17 cellular contexts compared by ENCODE assay signal in genomic region chr1:173149887-173150286, GRCh38. TPM values are rescaled to one million over a fixed set of nuclear protein-coding genes. Genes with fewer than 3 reads are reported as not detected.
DNase-seq lines count a peak whose midpoint lies in the region; ATAC-seq and TF ChIP-seq lines count a peak whose summit lies in the region.
"Had no signal": no experiment of that assay in that cellular context is flagged by ENCODE, and none has a peak within 500 bp of the region (broad histone marks: within the 10 kb centered on the region; RNA-seq: fewer than 3 reads in every experiment).

No MANE protein-coding gene starts in this region.

- no peak for TF ChIP-seq RAD21 in liver (IDR thresholded peaks at IDR 0.05)

- H3K27ac ChIP-seq in liver (ENCODE audit: low read depth in 1 of 2, low read length in 2 of 2) (no peak overlapping the region), uterus (no peak overlapping the region)
- H3K27ac ChIP-seq: esophagus muscularis mucosa had no signal

- no peak overlapping the region for H3K4me3 ChIP-seq in AG10803 (ENCODE audit: low read length)
- no peak overlapping the region for H3K4me3 ChIP-seq in adipocyte (ENCODE audit: low read length)
- no peak overlapping the region for H3K4me3 ChIP-seq in liver (ENCODE audit: low read depth in 1 of 3, low read length in 3 of 3)
- H3K4me3 ChIP-seq in uterus = no peak overlapping the region
- H3K4me3 ChIP-seq: esophagus muscularis mucosa, HAP-1, smooth muscle cell had no signal

- no peaks in the 10 kb centered on the region for H3K36me3 ChIP-seq in adipocyte (ENCODE audit: control insufficient read depth, insufficient read depth, low read length, severe bottlenecking)
- no peaks in the 10 kb centered on the region for H3K36me3 ChIP-seq in liver (ENCODE audit: control insufficient read depth in 4 of 4, insufficient read depth in 3 of 4, low read depth in 1 of 4, low read length in 3 of 4)
- no peaks in the 10 kb centered on the region for H3K36me3 ChIP-seq in uterus
- H3K36me3 ChIP-seq: esophagus muscularis mucosa, HAP-1 had no signal

- H3K36me3 Mint-ChIP-seq in T-cell = peaks cover 14% of the 10 kb centered on the region

- DNase-seq in AG10803 (ENCODE audit: low read depth) = peak; percentile 84
- peak; percentile 88 for DNase-seq in HS-5 (ENCODE audit: low read depth)
- DNase-seq in adipocyte (ENCODE audit: low read depth) = peak; percentile 31
- no peak for DNase-seq in T-cell
- no peak for DNase-seq in GM20000 (ENCODE audit: low spot score)
- no peak for DNase-seq in uterus
- DNase-seq: activated CD4-positive, CD25-positive, alpha-beta regulatory T cell treated with anti-CD3 and anti-CD28 coated beads, Interleukin-2, amount 50 U/mL, for 72 hours; activated naive CD8-positive, alpha-beta T cell treated with anti-CD3 and anti-CD28 coated beads, Interleukin-2, amount 10 ng/mL, durations not matched to agents 7 days and 5 days; NCI-H2029 treated with DMSO at 0.1 percent for 48 hours; RPMI8226; stimulated activated naive CD4-positive, alpha-beta T cell treated with Interleukin-2 at 50 U/mL for 16 hours had no signal

- no peak overlapping the region for H3K4me3 Mint-ChIP-seq in T-cell
- H3K4me3 Mint-ChIP-seq: activated naive CD8-positive, alpha-beta T cell treated with anti-CD3 and anti-CD28 coated beads, Interleukin-2, amount 10 ng/mL, durations not matched to agents 7 days and 5 days; memory B cell had no signal

- intact Hi-C loops in uterus (cut with DNase I; ENCODE audit: low total_unique reads) = no loop called here

- H3K9me3 Mint-ChIP-seq in T-cell = peaks cover 21 to 28% (median 27%) of the 10 kb centered on the region in 3 donors

- TF ChIP-seq POLR2A in uterus (IDR thresholded peaks at IDR 0.05) = no peak

- H3K27me3 Mint-ChIP-seq in T-cell = peaks cover 3 to 5% of the 10 kb centered on the region in 2 donors

- POLR2A ChIA-PET in T-cell (lab: Charles Lee) = no interaction called here

- H3K27me3 ChIP-seq in adipocyte (replicated peaks; ENCODE audit: control insufficient read depth, insufficient read depth, low read length) = peaks cover 32% of the 10 kb centered on the region
- no peaks in the 10 kb centered on the region for H3K27me3 ChIP-seq in liver (ENCODE audit: control insufficient read depth in 4 of 4, insufficient read depth in 4 of 4, low read length in 3 of 4)
- no peaks in the 10 kb centered on the region for H3K27me3 ChIP-seq in uterus
- H3K27me3 ChIP-seq: esophagus muscularis mucosa had no signal

- ATAC-seq in T-cell (replicated peaks in 1 of 4) = no peak
- no peak for ATAC-seq in GM18861 (IDR thresholded peaks at IDR 0.05; ENCODE audit: unreplicated experiment)

- H3K9me3 ChIP-seq in adipocyte (ENCODE audit: control insufficient read depth, low read length) = peaks cover 31% of the 10 kb centered on the region
- H3K9me3 ChIP-seq in liver (ENCODE audit: control insufficient read depth in 4 of 4, low read length in 3 of 4) = peaks cover 0 to 6% (median 1%) of the 10 kb centered on the region in 4 donors
- peaks cover 0 to 3% of the 10 kb centered on the region in 2 donors for H3K9me3 ChIP-seq in uterus
- H3K9me3 ChIP-seq: HAP-1 had no signal

- CTCF ChIA-PET in T-cell (lab: Charles Lee) = no interaction called here

- H3K4me1 ChIP-seq in adipocyte (ENCODE audit: control insufficient read depth, insufficient read depth, low read length) (peaks cover 9% of the 10 kb centered on the region), liver (ENCODE audit: control insufficient read depth in 4 of 4, insufficient read depth in 4 of 4, low read length in 3 of 4) (no peaks in the 10 kb centered on the region), uterus (no peaks in the 10 kb centered on the region)
- H3K4me1 ChIP-seq: esophagus muscularis mucosa, HAP-1 had no signal

- 28% methylated on average over 2 of the region's 2 CpGs for WGBS in liver

- TF ChIP-seq CTCF in AG10803 (conservative IDR thresholded peaks at IDR 0.05; ENCODE audit: low read length) (no peak), liver (IDR thresholded peaks at IDR 0.05; ENCODE audit: low read depth, low read length, missing input control) (no peak), GM20000 (IDR thresholded peaks at IDR 0.05; ENCODE audit: extremely low read depth, missing control alignments) (no peak), uterus (IDR thresholded peaks at IDR 0.05) (no peak)

- no peak overlapping the region for H3K9ac ChIP-seq in adipocyte (ENCODE audit: low read length)
- H3K9ac ChIP-seq in liver (ENCODE audit: low read depth in 1 of 2, low read length in 2 of 2) = no peak overlapping the region

- peaks cover 5 to 14% (median 7%) of the 10 kb centered on the region in 3 donors for H3K4me1 Mint-ChIP-seq in T-cell
- H3K4me1 Mint-ChIP-seq: activated naive CD8-positive, alpha-beta T cell treated with anti-CD3 and anti-CD28 coated beads, Interleukin-2, amount 10 ng/mL, durations not matched to agents 7 days and 5 days; memory B cell had no signal

- no peak overlapping the region for H3K27ac Mint-ChIP-seq in T-cell
- H3K27ac Mint-ChIP-seq: activated naive CD8-positive, alpha-beta T cell treated with anti-CD3 and anti-CD28 coated beads, Interleukin-2, amount 10 ng/mL, durations not matched to agents 7 days and 5 days; memory B cell had no signal

TF ChIP-seq in liver, 16 proteins besides CTCF, POLR2A, EP300 and RAD21:
- peak in 1 of 2 donors; percentile 32 for TF ChIP-seq RXRA (IDR thresholded peaks at IDR 0.05)
- TF ChIP-seq, protein P1, sequence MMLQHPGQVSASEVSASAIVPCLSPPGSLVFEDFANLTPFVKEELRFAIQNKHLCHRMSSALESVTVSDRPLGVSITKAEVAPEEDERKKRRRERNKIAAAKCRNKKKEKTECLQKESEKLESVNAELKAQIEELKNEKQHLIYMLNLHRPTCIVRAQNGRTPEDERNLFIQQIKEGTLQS (IDR thresholded peaks at IDR 0.05) = peak; percentile 55
- TF ChIP-seq EGR1 (IDR thresholded peaks at IDR 0.05; ENCODE audit: low read depth in 2 of 2) = no peak
- TF ChIP-seq HNF4A (conservative IDR thresholded peaks at IDR 0.05) = peak; percentile 6 to 25
- TF ChIP-seq SP1 (IDR thresholded peaks at IDR 0.05) = no peak
- TF ChIP-seq TAF1 (conservative IDR thresholded peaks at IDR 0.05) = no peak
- peak; percentile 44 to 61 for TF ChIP-seq JUND (IDR thresholded peaks at IDR 0.05)

RNA-seq across cellular contexts. Expression of gene TNFSF4, which starts 57.2 kb away (rescaled TPM):
- total RNA-seq in liver = 1 to 10 TPM in 1 of 2 donors, under 1 TPM in 1; 0.59 to 2.1 TPM
- under 1 TPM; 0.18 to 0.32 TPM for polyA plus RNA-seq in liver
- 1 to 10 TPM; 1.2 to 3.8 (median 2.5) TPM for total RNA-seq in T-cell
- total RNA-seq in uterus = 1 to 10 TPM in 3 of 4 donors, not detected in 1; 1.1 to 2.5 (median 1.5) TPM

Comparison
In these comparisons a context has a peak if more than half of its experiments do, and no peak if none do; other contexts are left out.
1. DNase-seq: peak in AG10803 (single experiment), HS-5 (single experiment) and adipocyte (single experiment); none in T-cell (0 of 34), GM20000 (single experiment) and uterus (0 of 2).